ENCODE assay signal across 9 cellular contexts in genomic region chr14:86057018-86057667, GRCh38.
DNase-seq lines count a peak whose midpoint lies in the region; ATAC-seq and TF ChIP-seq lines count a peak whose summit lies in the region.
"Had no signal": no experiment of that assay in that cellular context is flagged by ENCODE, and none has a peak within 500 bp of the region (broad histone marks: within the 10 kb centered on the region; RNA-seq: fewer than 3 reads in every experiment).

No MANE protein-coding gene starts in this region.

- H3F3A ChIP-seq in Loucy (ENCODE audit: low read depth): no peaks in the 10 kb centered on the region

- ATAC-seq in WTC11: 0 out of 2 replicates have a peak, but pooled peaks have one; percentile 26
- no peak for ATAC-seq in GM18870 (IDR thresholded peaks at IDR 0.05; ENCODE audit: unreplicated experiment)

- no peak overlapping the region for H3K27ac Mint-ChIP-seq in WTC11
- H3K27ac Mint-ChIP-seq: activated naive CD8-positive, alpha-beta T cell had no signal

- no peak overlapping the region for H3K4me3 ChIP-seq in Loucy (ENCODE audit: low read length, poor library complexity, severe bottlenecking)
- H3K4me3 ChIP-seq in H7 (ENCODE audit: insufficient read depth, low read depth, low read length): no peak overlapping the region

- POLR2A ChIA-PET in WTC11 (lab: Charles Lee): no interaction called here

- H3K4me1 Mint-ChIP-seq in WTC11: no peaks in the 10 kb centered on the region

- H3K9ac ChIP-seq in Loucy (ENCODE audit: low read depth, low read length, poor library complexity, severe bottlenecking): no peak overlapping the region

- no peaks in the 10 kb centered on the region for H3K36me3 Mint-ChIP-seq in WTC11
- H3K36me3 Mint-ChIP-seq: activated naive CD8-positive, alpha-beta T cell had no signal

- no peaks in the 10 kb centered on the region for H3K9me3 Mint-ChIP-seq in WTC11

- H3K4me2 ChIP-seq in Loucy (ENCODE audit: low read depth, low read length, poor library complexity, severe bottlenecking): no peak overlapping the region

- H3K27ac ChIP-seq in 22Rv1: no peak overlapping the region

- peaks cover 13% of the 10 kb centered on the region for H3K4me1 ChIP-seq in Loucy (ENCODE audit: insufficient read depth, low read length, poor library complexity, severe bottlenecking)

- no peaks in the 10 kb centered on the region for H3K27me3 Mint-ChIP-seq in WTC11 (ENCODE audit: low read depth)
- H3K27me3 Mint-ChIP-seq: activated naive CD8-positive, alpha-beta T cell had no signal

- H3K36me3 ChIP-seq in Loucy (ENCODE audit: insufficient read depth, low read length) (no peaks in the 10 kb centered on the region), H7 (replicated peaks; ENCODE audit: control insufficient read depth, insufficient read depth, low read length) (no peaks in the 10 kb centered on the region)

- no peaks in the 10 kb centered on the region for H4K20me1 ChIP-seq in Loucy (ENCODE audit: insufficient read depth, low read length, poor library complexity, severe bottlenecking)

- TF ChIP-seq CTCF in 22Rv1 (IDR thresholded peaks at IDR 0.05): peak; percentile 98
- peak; percentile 89 for TF ChIP-seq CTCF in Loucy (conservative IDR thresholded peaks at IDR 0.05; ENCODE audit: low read length)
- no peak; the same call in 1 of the 2 replicates for TF ChIP-seq CTCF in WTC11 (IDR thresholded peaks at IDR 0.05)

- no peaks in the 10 kb centered on the region for H3K9me3 ChIP-seq in Loucy (ENCODE audit: insufficient read depth, low read depth, low read length)

- H3K4me3 Mint-ChIP-seq in WTC11: no peak overlapping the region
- H3K4me3 Mint-ChIP-seq: activated naive CD8-positive, alpha-beta T cell had no signal

- CTCF ChIA-PET in WTC11 (lab: Charles Lee): no interaction called here

- H3K27me3 ChIP-seq in Loucy (ENCODE audit: insufficient read depth, low read length, poor library complexity, severe bottlenecking) (no peaks in the 10 kb centered on the region), H7 (ENCODE audit: control insufficient read depth, insufficient read depth, low read length) (no peaks in the 10 kb centered on the region)

- DNase-seq in GM03348 (ENCODE audit: low spot score) (peak; percentile 33), WTC11 (ENCODE audit: low spot score) (peak; percentile 30), glomerular visceral epithelial cell (ENCODE audit: extremely low spot score) (peak; percentile 37), H7 (no peak)
- DNase-seq in stimulated activated CD4-positive, alpha-beta T cell treated with anti-CD3 and anti-CD28 coated beads, Interleukin-4, amount 100 ng/mL, for 24 hours: peak; percentile 22

- H2AFZ ChIP-seq in Loucy (ENCODE audit: low read length): no peak overlapping the region

- no peaks in the 10 kb centered on the region for H3K9me2 ChIP-seq in Loucy (replicated peaks; ENCODE audit: low read depth, low read length)

- H3K79me2 ChIP-seq in Loucy (ENCODE audit: insufficient read depth, low read length): no peaks in the 10 kb centered on the region

TF ChIP-seq in WTC11, 78 proteins besides CTCF, POLR2A, EP300 and RAD21:
- TF ChIP-seq JAZF1 (CRISPR knock-in tag; IDR thresholded peaks at IDR 0.05) (no peak), ELF4 (CRISPR knock-in tag; IDR thresholded peaks at IDR 0.05; ENCODE audit: low read depth) (no peak), EMX1 (CRISPR knock-in tag; IDR thresholded peaks at IDR 0.05) (no peak), ZNF232 (CRISPR knock-in tag; IDR thresholded peaks at IDR 0.05) (no peak), ATF2 (CRISPR knock-in tag; IDR thresholded peaks at IDR 0.05; ENCODE audit: borderline replicate concordance, low read depth) (no peak), ZNF416 (CRISPR knock-in tag; IDR thresholded peaks at IDR 0.05) (no peak), AFF4 (CRISPR knock-in tag; IDR thresholded peaks at IDR 0.05; ENCODE audit: borderline replicate concordance) (no peak), NFE2L1 (CRISPR knock-in tag; IDR thresholded peaks at IDR 0.05) (no peak), ZNF317 (CRISPR knock-in tag; IDR thresholded peaks at IDR 0.05; ENCODE audit: borderline replicate concordance, low read depth) (no peak), ZNF121 (CRISPR knock-in tag; IDR thresholded peaks at IDR 0.05) (no peak), ATF1 (CRISPR knock-in tag; IDR thresholded peaks at IDR 0.05) (no peak), TCF7 (CRISPR knock-in tag; IDR thresholded peaks at IDR 0.05; ENCODE audit: low read depth) (no peak), NR3C1 (CRISPR knock-in tag; conservative IDR thresholded peaks at IDR 0.05; ENCODE audit: low read depth) (no peak)
